1 cellular context compared by ENCODE assay signal in the genomic region with DNA sequence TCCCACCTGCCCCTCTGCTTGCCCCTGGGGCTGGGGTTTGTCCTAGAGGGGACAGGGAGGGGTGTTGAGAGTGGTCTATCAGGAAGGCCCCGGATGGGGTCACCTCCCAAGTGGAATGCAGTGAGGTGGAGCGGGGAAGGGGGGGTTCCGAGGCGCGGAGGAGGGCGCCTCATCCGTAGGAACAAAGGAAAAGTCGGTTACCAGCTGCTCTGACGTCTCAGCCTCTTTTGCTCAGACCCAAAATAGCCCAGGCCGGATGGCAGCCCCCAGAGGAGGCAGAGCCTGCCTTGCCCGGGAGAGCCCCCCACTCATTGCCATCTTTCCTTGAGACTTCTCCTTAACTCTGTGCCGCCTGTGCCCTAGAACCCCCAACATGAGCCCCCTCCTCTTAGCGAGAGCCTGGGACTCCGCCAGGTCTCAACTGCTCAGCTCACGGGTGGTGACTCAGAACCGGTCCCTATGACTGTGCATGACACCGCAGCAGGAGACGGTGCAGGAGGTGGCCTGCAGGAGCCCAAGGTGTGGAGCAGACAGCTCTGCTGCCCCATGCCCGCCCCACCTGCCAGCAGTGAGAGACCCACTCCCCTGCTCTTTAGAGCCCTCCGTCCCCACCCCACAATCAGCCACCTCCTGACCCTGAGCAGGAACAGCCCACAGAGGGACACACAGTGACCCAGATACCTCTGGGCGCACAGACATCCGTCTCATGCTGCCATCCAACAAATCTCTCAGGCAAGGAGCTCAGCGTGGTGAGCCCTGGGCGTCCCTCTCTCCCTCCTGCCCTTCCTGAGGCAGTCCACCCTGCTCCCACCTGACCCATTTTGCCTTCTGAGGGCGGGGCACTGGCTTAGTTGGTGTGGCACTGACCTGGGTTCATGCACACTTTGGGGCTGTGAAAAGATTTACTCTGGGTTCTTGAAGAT.
TF ChIP-seq lines count a peak whose summit lies in the region.

No MANE protein-coding gene starts in this region.

TF ChIP-seq in H1, 55 proteins besides CTCF, POLR2A, EP300 and RAD21:
- TF ChIP-seq CHD2 (IDR thresholded peaks at IDR 0.05; ENCODE audit: low read length) (no peak), MAFK (IDR thresholded peaks at IDR 0.05; ENCODE audit: low read depth, low read length) (no peak), SP4 (IDR thresholded peaks at IDR 0.05; ENCODE audit: low read length) (no peak), EZH2 (IDR thresholded peaks at IDR 0.05; ENCODE audit: low read depth, low read length, severe bottlenecking) (no peak), ASH2L (IDR thresholded peaks at IDR 0.05; ENCODE audit: low read length) (no peak), SAP30 (IDR thresholded peaks at IDR 0.05; ENCODE audit: insufficient read depth, insufficient replicate concordance, low read length) (no peak), TBP (IDR thresholded peaks at IDR 0.05; ENCODE audit: low read depth, low read length) (no peak), POU5F1 (IDR thresholded peaks at IDR 0.05; ENCODE audit: low read depth, low read length) (no peak), GTF2F1 (IDR thresholded peaks at IDR 0.05; ENCODE audit: borderline replicate concordance, low read depth, low read length) (no peak), BCL11A (IDR thresholded peaks at IDR 0.05; ENCODE audit: low read depth in 2 of 2, low read length in 2 of 2) (no peak), RFX5 (IDR thresholded peaks at IDR 0.05; ENCODE audit: borderline replicate concordance, low read depth, low read length) (no peak), POLR2AphosphoS5 (IDR thresholded peaks at IDR 0.05; ENCODE audit: low read depth, low read length) (no peak), SIN3A (conservative IDR thresholded peaks at IDR 0.05 in 1 of 2, IDR thresholded peaks at IDR 0.05 in 1 of 2; ENCODE audit: low read depth in 1 of 2, low read length in 2 of 2) (no peak), CTBP2 (IDR thresholded peaks at IDR 0.05; ENCODE audit: borderline replicate concordance, insufficient read depth, insufficient read length, low read length) (no peak), FOSL1 (IDR thresholded peaks at IDR 0.05; ENCODE audit: insufficient read depth, low read depth, low read length) (no peak)
- TF ChIP-seq, protein P1, sequence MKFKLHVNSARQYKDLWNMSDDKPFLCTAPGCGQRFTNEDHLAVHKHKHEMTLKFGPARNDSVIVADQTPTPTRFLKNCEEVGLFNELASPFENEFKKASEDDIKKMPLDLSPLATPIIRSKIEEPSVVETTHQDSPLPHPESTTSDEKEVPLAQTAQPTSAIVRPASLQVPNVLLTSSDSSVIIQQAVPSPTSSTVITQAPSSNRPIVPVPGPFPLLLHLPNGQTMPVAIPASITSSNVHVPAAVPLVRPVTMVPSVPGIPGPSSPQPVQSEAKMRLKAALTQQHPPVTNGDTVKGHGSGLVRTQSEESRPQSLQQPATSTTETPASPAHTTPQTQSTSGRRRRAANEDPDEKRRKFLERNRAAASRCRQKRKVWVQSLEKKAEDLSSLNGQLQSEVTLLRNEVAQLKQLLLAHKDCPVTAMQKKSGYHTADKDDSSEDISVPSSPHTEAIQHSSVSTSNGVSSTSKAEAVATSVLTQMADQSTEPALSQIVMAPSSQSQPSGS (IDR thresholded peaks at IDR 0.05; ENCODE audit: low read length) = no peak
TF ChIP-seq in H1: peak in this region for 0.
